Comparison of ENCODE assay signal across 10 cellular contexts in genomic region chr2:240023792-240024191, GRCh38. TPM values are rescaled to one million over a fixed set of nuclear protein-coding genes. Genes with fewer than 3 reads are reported as not detected.
DNase-seq lines count a peak whose midpoint lies in the region; ATAC-seq, FAIRE-seq and TF ChIP-seq lines count a peak whose summit lies in the region.
"Had no signal": no experiment of that assay in that cellular context is flagged by ENCODE, and none has a peak within 500 bp of the region (broad histone marks: within the 10 kb centered on the region; RNA-seq: fewer than 3 reads in every experiment).

No MANE protein-coding gene starts in this region.

- H3K4me1 ChIP-seq in left ventricle myocardium inferior (peaks cover 42% of the 10 kb centered on the region), keratinocyte (ENCODE audit: control insufficient read depth, extremely low read depth, insufficient read depth, low read length) (peaks cover 9% of the 10 kb centered on the region), mucosa of descending colon (ENCODE audit: low read depth) (no peaks in the 10 kb centered on the region)

- H2AFZ ChIP-seq in keratinocyte (ENCODE audit: control insufficient read depth, low read length), result no peak overlapping the region

- no peak for ATAC-seq in Right ventricle myocardium superior (ENCODE audit: poor library complexity)
- ATAC-seq in activated CD8-positive, alpha-beta T cell treated with anti-CD3 and anti-CD28 coated beads for 36 hours, result no peak
- ATAC-seq in HG03039 (IDR thresholded peaks at IDR 0.05; ENCODE audit: unreplicated experiment), result no peak
- no peak for ATAC-seq in mucosa of descending colon
- no peak for ATAC-seq in HG02798 (IDR thresholded peaks at IDR 0.05; ENCODE audit: poor library complexity, unreplicated experiment)
- no peak for ATAC-seq in GM18519 (IDR thresholded peaks at IDR 0.05; ENCODE audit: low FRiP score, unreplicated experiment)

- peaks cover 10% of the 10 kb centered on the region for H4K20me1 ChIP-seq in keratinocyte (ENCODE audit: control insufficient read depth, extremely low read depth, insufficient read depth, low read length)

- TF ChIP-seq CTCF in left ventricle myocardium inferior (IDR thresholded peaks at IDR 0.05; ENCODE audit: borderline replicate concordance) (no peak), keratinocyte (optimal IDR thresholded peaks at IDR 0.05 in 1 of 3, IDR thresholded peaks at IDR 0.05 in 1 of 3, conservative IDR thresholded peaks at IDR 0.05 in 1 of 3; ENCODE audit: extremely low read depth in 1 of 3, insufficient read depth in 2 of 3, low read length in 3 of 3) (no peak), mucosa of descending colon (IDR thresholded peaks at IDR 0.05) (no peak)
- no peak for TF ChIP-seq CTCF in activated CD8-positive, alpha-beta T cell treated with anti-CD3 and anti-CD28 coated beads for 36 hours (IDR thresholded peaks at IDR 0.05)

- peaks cover 17% of the 10 kb centered on the region for H3K4me1 Mint-ChIP-seq in activated CD8-positive, alpha-beta T cell treated with anti-CD3 and anti-CD28 coated beads for 36 hours (ENCODE audit: low read depth)

- peak overlapping the region; percentile 38 for H3K9ac ChIP-seq in keratinocyte (ENCODE audit: control insufficient read depth, extremely low read depth, insufficient read depth, low read length)

- no peaks in the 10 kb centered on the region for H3K27me3 ChIP-seq in left ventricle myocardium inferior (ENCODE audit: low read depth)
- H3K27me3 ChIP-seq in keratinocyte (ENCODE audit: control insufficient read depth, extremely low read depth, insufficient read depth, low read length), result no peaks in the 10 kb centered on the region

- peak overlapping the region; percentile 96 for H3K27ac Mint-ChIP-seq in activated CD8-positive, alpha-beta T cell treated with anti-CD3 and anti-CD28 coated beads for 36 hours

- POLR2A ChIA-PET in activated CD8-positive, alpha-beta T cell treated with anti-CD3 and anti-CD28 coated beads for 36 hours (lab: Charles Lee), result interaction anchor here (0.7 kb wide), 1 partner anchor 20 kb away, joined by 3 read pairs; no protein-coding TSS in a partner anchor

- H3K9me1 ChIP-seq in keratinocyte (ENCODE audit: control insufficient read depth, extremely low read depth, insufficient read depth, low read length), result no peaks in the 10 kb centered on the region

- peak overlapping the region; percentile 92 for H3K4me3 ChIP-seq in left ventricle myocardium inferior
- H3K4me3 ChIP-seq in keratinocyte (ENCODE audit: control insufficient read depth in 2 of 3, extremely low read depth in 1 of 3, insufficient read depth in 2 of 3, low read depth in 1 of 3, low read length in 3 of 3), result peak overlapping the region; percentile 87 to 97 (median 90)
- no peak overlapping the region for H3K4me3 ChIP-seq in mucosa of descending colon

- H3K79me2 ChIP-seq in keratinocyte (ENCODE audit: control insufficient read depth, insufficient read depth, low read length), result peaks cover 49% of the 10 kb centered on the region

- intact Hi-C loops in left ventricle myocardium inferior (cut with micrococcal nuclease) (no loop called here), Right ventricle myocardium superior (cut with DNase I) (no loop called here), mucosa of descending colon (cut with DNase I, micrococcal nuclease) (no loop called here)
- intact Hi-C loops in activated CD8-positive, alpha-beta T cell treated with anti-CD3 and anti-CD28 coated beads for 36 hours (cut with micrococcal nuclease), result no loop called here

- H3K36me3 Mint-ChIP-seq in activated CD8-positive, alpha-beta T cell treated with anti-CD3 and anti-CD28 coated beads for 36 hours (ENCODE audit: low read depth), result peaks cover 25% of the 10 kb centered on the region

- dilution Hi-C loops in keratinocyte (cut with MboI; ENCODE audit: extremely low pct_ligation_motif_present, low sequenced_read_pairs), result no loop called here

- peaks cover 1% of the 10 kb centered on the region for H3K27me3 Mint-ChIP-seq in activated CD8-positive, alpha-beta T cell treated with anti-CD3 and anti-CD28 coated beads for 36 hours

- H3K9me3 ChIP-seq in left ventricle myocardium inferior (replicated peaks) (peaks cover 7% of the 10 kb centered on the region), keratinocyte (ENCODE audit: control insufficient read depth, low read depth, low read length) (no peaks in the 10 kb centered on the region), mucosa of descending colon (no peaks in the 10 kb centered on the region)

- peaks cover 24% of the 10 kb centered on the region for H3K36me3 ChIP-seq in left ventricle myocardium inferior
- peaks cover 16 to 20% of the 10 kb centered on the region in 2 experiments for H3K36me3 ChIP-seq in keratinocyte (ENCODE audit: control insufficient read depth in 2 of 2, extremely low read depth in 1 of 2, insufficient read depth in 2 of 2, low read length in 2 of 2)
- H3K36me3 ChIP-seq in mucosa of descending colon (ENCODE audit: low read depth), result peaks cover 5% of the 10 kb centered on the region

- H3K9me3 Mint-ChIP-seq in activated CD8-positive, alpha-beta T cell treated with anti-CD3 and anti-CD28 coated beads for 36 hours, result no peaks in the 10 kb centered on the region

- CTCF ChIA-PET in activated CD8-positive, alpha-beta T cell treated with anti-CD3 and anti-CD28 coated beads for 36 hours (lab: Charles Lee), result interaction anchor here (1.0 to 1.5 kb wide), 2 partner anchors 11 to 14 kb away, joined by 3 to 4 read pairs; no protein-coding TSS in a partner anchor

- FAIRE-seq in keratinocyte (lab: Jason Lieb, UNC), result no peak

- peak overlapping the region; percentile 97 for H3K4me3 Mint-ChIP-seq in activated CD8-positive, alpha-beta T cell treated with anti-CD3 and anti-CD28 coated beads for 36 hours

- DNase-seq in left ventricle myocardium inferior (no peak), Right ventricle myocardium superior (no peak), keratinocyte (ENCODE audit: low read depth, low spot score) (no peak), mucosa of descending colon (no peak)
- DNase-seq in activated CD8-positive, alpha-beta T cell treated with anti-CD3 and anti-CD28 coated beads for 36 hours, result peak; percentile 8
- DNase-seq: DMS53 had no signal

- H3K4me2 ChIP-seq in keratinocyte (ENCODE audit: control insufficient read depth, extremely low read depth, insufficient read depth, low read depth, low read length), result peak overlapping the region; percentile 93

- H3K27ac ChIP-seq in left ventricle myocardium inferior (replicated peaks), result no peak overlapping the region
- H3K27ac ChIP-seq in keratinocyte (ENCODE audit: control insufficient read depth, insufficient read depth, low read length), result peak overlapping the region; percentile 69

RNA-seq across cellular contexts. Expression of gene NDUFA10, which starts 1.4 kb away (rescaled TPM):
- total RNA-seq in left ventricle myocardium inferior (412 TPM), Right ventricle myocardium superior (456 TPM), mucosa of descending colon (100 to 1,000 TPM; 154 to 243 (median 189) TPM)
- 100 to 1,000 TPM; 148 to 155 TPM for total RNA-seq in activated CD8-positive, alpha-beta T cell treated with anti-CD3 and anti-CD28 coated beads for 36 hours
- 114 to 129 TPM (median 127 TPM) in 3 replicates for polyA plus RNA-seq in keratinocyte
- polyA plus RNA-seq in keratinocyte (2011; ENCODE audit: low read depth), result 220 TPM
- polyA plus RNA-seq in keratinocyte (2011; cell fraction: cytosol; rRNA removed), result 101 and 107 TPM in 2 replicates
- 112 and 117 TPM in 2 replicates for polyA plus RNA-seq in keratinocyte (2011; cell fraction: nucleus; rRNA removed)
- 101 and 114 TPM in 2 replicates for polyA plus RNA-seq in keratinocyte (2012; ENCODE audit: low replicate concordance)
- polyA minus RNA-seq in keratinocyte, result 84.8 to 119 TPM (median 109 TPM) in 3 replicates
- 62.2 TPM for polyA minus RNA-seq in keratinocyte (2011; cell fraction: cytosol; rRNA and poly(A)+ RNA removed)
- polyA minus RNA-seq in keratinocyte (2011; cell fraction: nucleus; rRNA and poly(A)+ RNA removed), result 24.8 and 48.1 TPM in 2 replicates

RNA-seq across cellular contexts. Expression of gene OR6B2, which starts 6.4 kb away (rescaled TPM):
- not detected for total RNA-seq in left ventricle myocardium inferior
- total RNA-seq in Right ventricle myocardium superior, result not detected
- total RNA-seq in activated CD8-positive, alpha-beta T cell treated with anti-CD3 and anti-CD28 coated beads for 36 hours, result not detected
- not detected in 3 replicates for polyA plus RNA-seq in keratinocyte
- polyA plus RNA-seq in keratinocyte (2011; ENCODE audit: low read depth), result not detected
- not detected in 2 replicates for polyA plus RNA-seq in keratinocyte (2011; cell fraction: cytosol; rRNA removed)
- not detected in 2 replicates for polyA plus RNA-seq in keratinocyte (2011; cell fraction: nucleus; rRNA removed)
- not detected in 2 replicates for polyA plus RNA-seq in keratinocyte (2012; ENCODE audit: low replicate concordance)
- not detected in 3 replicates for polyA minus RNA-seq in keratinocyte
- not detected for polyA minus RNA-seq in keratinocyte (2011; cell fraction: cytosol; rRNA and poly(A)+ RNA removed)
- not detected in 2 replicates for polyA minus RNA-seq in keratinocyte (2011; cell fraction: nucleus; rRNA and poly(A)+ RNA removed)
- not detected for total RNA-seq in mucosa of descending colon
- total RNA-seq: cardiac septum had no signal

RNA-seq across cellular contexts. Expression of gene OR6B3, which starts 29.5 kb away (rescaled TPM):
- total RNA-seq in left ventricle myocardium inferior (not detected), Right ventricle myocardium superior (not detected), mucosa of descending colon (not detected)
- total RNA-seq in activated CD8-positive, alpha-beta T cell treated with anti-CD3 and anti-CD28 coated beads for 36 hours, result not detected
- polyA plus RNA-seq in keratinocyte, result not detected in 3 replicates
- polyA plus RNA-seq in keratinocyte (2011; ENCODE audit: low read depth), result not detected
- polyA plus RNA-seq in keratinocyte (2011; cell fraction: cytosol; rRNA removed), result not detected in 2 replicates
- polyA plus RNA-seq in keratinocyte (2011; cell fraction: nucleus; rRNA removed), result not detected in 2 replicates
- not detected in 2 replicates for polyA plus RNA-seq in keratinocyte (2012; ENCODE audit: low replicate concordance)
- not detected in 3 replicates for polyA minus RNA-seq in keratinocyte
- polyA minus RNA-seq in keratinocyte (2011; cell fraction: cytosol; rRNA and poly(A)+ RNA removed), result not detected
- not detected in 2 replicates for polyA minus RNA-seq in keratinocyte (2011; cell fraction: nucleus; rRNA and poly(A)+ RNA removed)
- total RNA-seq: cardiac septum had no signal
